Comparison of ENCODE assay signal across 19 cellular contexts in genomic region chrX:54157561-54157960, GRCh38. TPM values are rescaled to one million over a fixed set of nuclear protein-coding genes. Genes with fewer than 3 reads are reported as not detected.
DNase-seq lines count a peak whose midpoint lies in the region; ATAC-seq and TF ChIP-seq lines count a peak whose summit lies in the region.
"Had no signal": no experiment of that assay in that cellular context is flagged by ENCODE, and none has a peak within 500 bp of the region (broad histone marks: within the 10 kb centered on the region; RNA-seq: fewer than 3 reads in every experiment).

No MANE protein-coding gene starts in this region.

- H3K4me1 ChIP-seq in DND-41 (ENCODE audit: insufficient read depth, low read length) (peaks cover 8% of the 10 kb centered on the region; the same call in 1 of the 2 replicates), OCI-LY7 (ENCODE audit: insufficient read depth, low read length, poor library complexity, severe bottlenecking) (peaks cover 9% of the 10 kb centered on the region), HAP-1 (no peaks in the 10 kb centered on the region)
- H3K4me1 ChIP-seq: Caco-2 had no signal

- H3K27ac ChIP-seq in DND-41 (ENCODE audit: low read length) (no peak overlapping the region), OCI-LY7 (ENCODE audit: low read depth, low read length, poor library complexity, severe bottlenecking) (no peak overlapping the region)
- H3K27ac ChIP-seq: 22Rv1, BLaER1, C4-2B, GM23248 had no signal

- in situ Hi-C loops in HAP-1 (cut with MboI; ENCODE audit: low sequenced_read_pairs) = no loop called here

- no peaks in the 10 kb centered on the region for H3K36me3 ChIP-seq in DND-41 (ENCODE audit: insufficient read depth, low read length)
- no peaks in the 10 kb centered on the region; the same call in 1 of the 2 replicates for H3K36me3 ChIP-seq in OCI-LY7 (ENCODE audit: insufficient read depth, low read length)
- peaks cover 6% of the 10 kb centered on the region for H3K36me3 ChIP-seq in HAP-1 (replicated peaks)

- CTCF ChIA-PET in OCI-LY7 (lab: Charles Lee; ENCODE audit: unreplicated experiment) = no interaction called here

- H3K4me2 ChIP-seq in DND-41 (ENCODE audit: insufficient read depth, low read length) = no peak overlapping the region
- H3K4me2 ChIP-seq in OCI-LY7 (ENCODE audit: low read length) = peak overlapping the region; percentile 20; the same call in 1 of the 2 replicates
- H3K4me2 ChIP-seq: BLaER1 had no signal

- no peaks in the 10 kb centered on the region for H3K9me2 ChIP-seq in OCI-LY7 (ENCODE audit: insufficient read depth, low read length)

- BruUV-seq in OCI-LY7 (replicated peaks; lab: Mats Ljungman, UMichigan) = no TSS peak

- DNase-seq in DND-41 (peak; percentile 30), OCI-LY7 (ENCODE audit: low spot score) (peak; percentile 53), germinal center (ENCODE audit: low spot score) (peak; percentile 4), HAP-1 (ENCODE audit: low spot score in 2 of 2) (no peak)
- no peak for DNase-seq in stimulated activated CD4-positive, alpha-beta T cell treated with anti-CD3 and anti-CD28 coated beads, Interleukin-4, amount 100 ng/mL, for 4 hours
- DNase-seq in activated CD4-positive, alpha-beta T cell treated with anti-CD3 and anti-CD28 coated beads for 1 hour = no peak
- DNase-seq: Caco-2; CD8-positive, alpha-beta T cell; DMS153; EL; GDM1; GM23248; H7 had no signal

- TF ChIP-seq CTCF in DND-41 (IDR thresholded peaks at IDR 0.05; ENCODE audit: borderline replicate concordance, extremely low read depth, low read length, poor library complexity, severe bottlenecking) = no peak
- TF ChIP-seq CTCF in OCI-LY7 (conservative IDR thresholded peaks at IDR 0.05; ENCODE audit: low read length) = no peak

- H2AFZ ChIP-seq in DND-41 (ENCODE audit: low read depth, low read length) (no peak overlapping the region), OCI-LY7 (ENCODE audit: low read length) (no peak overlapping the region)
- H2AFZ ChIP-seq: GM23248 had no signal

- H3K79me2 ChIP-seq in DND-41 (ENCODE audit: insufficient read depth, low read length) (no peaks in the 10 kb centered on the region), OCI-LY7 (ENCODE audit: insufficient read depth, low read depth, low read length) (no peaks in the 10 kb centered on the region)

- POLR2A ChIA-PET in OCI-LY7 (lab: Charles Lee) = no interaction called here

- no peak overlapping the region for H3K9ac ChIP-seq in DND-41 (ENCODE audit: low read depth, low read length)
- H3K9ac ChIP-seq: BLaER1, GM23248 had no signal

- intact Hi-C loops in OCI-LY7 (cut with micrococcal nuclease; ENCODE audit: unreplicated experiment) = no loop called here

- H3K27me3 ChIP-seq in DND-41 (ENCODE audit: insufficient read depth, low read length, poor library complexity) (no peaks in the 10 kb centered on the region), HAP-1 (ENCODE audit: low read depth) (no peaks in the 10 kb centered on the region)

- peak; percentile 73 for ATAC-seq in DND-41 (ENCODE audit: insufficient read depth, low read depth)
- peak; percentile 66 for ATAC-seq in HG03108 (IDR thresholded peaks at IDR 0.05; ENCODE audit: unreplicated experiment)
- ATAC-seq: CD8-positive, alpha-beta T cell; GM12878; HCT116 had no signal

- H3K4me3 ChIP-seq in DND-41 (ENCODE audit: low read depth in 1 of 2, low read length in 2 of 2) (no peak overlapping the region), OCI-LY7 (ENCODE audit: low read depth, low read length, poor library complexity, severe bottlenecking) (no peak overlapping the region), HAP-1 (no peak overlapping the region)
- H3K4me3 ChIP-seq: BLaER1, GM12878, GM23248 had no signal

- H4K20me1 ChIP-seq in DND-41 (ENCODE audit: insufficient read depth, low read length) = no peaks in the 10 kb centered on the region; the same call in 1 of the 2 replicates
- no peaks in the 10 kb centered on the region for H4K20me1 ChIP-seq in OCI-LY7 (ENCODE audit: insufficient read depth, low read length)
- H4K20me1 ChIP-seq: BLaER1 had no signal

- H3K9me3 ChIP-seq in DND-41 (ENCODE audit: insufficient read depth, low read length, severe bottlenecking) (no peaks in the 10 kb centered on the region), OCI-LY7 (ENCODE audit: low read length) (no peaks in the 10 kb centered on the region), HAP-1 (no peaks in the 10 kb centered on the region)
- H3K9me3 ChIP-seq: BLaER1, Caco-2 had no signal

RNA-seq across cellular contexts. Expression of gene FAM120C, which starts 25.5 kb away (rescaled TPM):
- total RNA-seq in OCI-LY7 (2014; rRNA removed; shearing (Covaris generic)) = 16.0 and 21.4 TPM in 2 replicates
- total RNA-seq in OCI-LY7 (2022) = 22.2 and 29.0 TPM in 2 replicates

Comparison
In these comparisons a context has a peak if more than half of its experiments do, and no peak if none do; other contexts are left out.
1. DNase-seq: peak in DND-41 (single experiment), OCI-LY7 (single experiment) and germinal center (single experiment); none in HAP-1 (0 of 2), stimulated activated CD4-positive, alpha-beta T cell treated with anti-CD3 and anti-CD28 coated beads, Interleukin-4, amount 100 ng/mL, for 4 hours (0 of 2) and activated CD4-positive, alpha-beta T cell treated with anti-CD3 and anti-CD28 coated beads for 1 hour (single experiment).